ENCODE assay signal across 8 cellular contexts in the genomic region with DNA sequence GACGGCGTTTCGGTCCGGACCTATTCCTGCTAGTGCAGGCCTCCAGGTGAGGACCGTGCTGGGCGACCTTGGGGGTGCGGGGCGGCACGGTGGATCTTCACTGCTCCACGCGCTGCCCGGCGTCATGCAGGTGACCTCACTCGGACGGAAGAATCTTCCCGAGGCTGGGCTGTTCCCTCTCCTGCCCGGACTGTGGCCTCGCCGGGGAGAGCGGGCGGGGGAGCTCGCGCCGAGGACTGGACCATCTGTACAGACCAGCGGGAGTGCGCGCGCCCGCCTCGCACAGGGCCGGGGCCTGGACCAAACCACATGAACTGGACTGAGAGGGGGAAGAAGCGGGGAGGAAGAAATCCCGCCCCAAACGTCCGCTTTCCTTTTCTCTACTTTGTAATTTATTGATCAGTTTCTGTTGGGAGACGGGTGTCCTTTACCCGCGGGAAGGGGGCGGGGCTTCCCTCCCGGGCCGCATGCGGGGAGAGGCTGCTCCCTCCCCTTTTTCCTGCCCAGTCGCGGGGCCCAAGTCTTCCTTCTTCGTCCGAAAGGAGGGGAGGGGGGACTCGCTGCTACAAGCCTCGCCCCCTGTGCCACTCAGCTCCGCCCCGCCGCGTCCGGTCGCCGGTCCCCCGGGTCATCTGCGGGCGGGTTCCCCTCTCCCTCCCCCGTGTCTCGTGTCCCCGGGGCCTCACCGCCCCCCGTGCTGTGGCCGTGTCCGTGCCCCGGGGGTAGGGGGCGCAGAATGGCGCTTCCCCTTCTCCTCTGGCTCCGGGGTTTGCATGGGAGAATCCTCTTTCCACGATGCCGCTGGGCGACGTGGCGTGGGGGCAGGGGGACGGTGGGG. TPM values are rescaled to one million over a fixed set of nuclear protein-coding genes. Genes with fewer than 3 reads are reported as not detected.
A peak's percentile ranks its signal among the peaks of the same experiment; 100 is the strongest.
DNase-seq lines count a peak whose midpoint lies in the region; ATAC-seq lines count a peak whose summit lies in the region.

No MANE protein-coding gene starts in this region.

- peaks cover 38% of the 10 kb centered on the region for H3K4me1 Mint-ChIP-seq in activated CD8-positive, alpha-beta T cell treated with anti-CD3 and anti-CD28 coated beads, Interleukin-2, amount 10 ng/mL, durations not matched to agents 7 days and 5 days (ENCODE audit: low read depth)
- H3K4me1 Mint-ChIP-seq in memory B cell, result peaks cover 14% of the 10 kb centered on the region

- no peaks in the 10 kb centered on the region for H3K9me3 ChIP-seq in stomach smooth muscle (ENCODE audit: control insufficient read depth in 2 of 2, low read length in 2 of 2)

- ATAC-seq in activated CD8-positive, alpha-beta T cell treated with anti-CD3 and anti-CD28 coated beads, Interleukin-2, amount 10 ng/mL, durations not matched to agents 7 days and 5 days, result peak; percentile 28
- ATAC-seq in memory B cell (ENCODE audit: low read depth) (peak; percentile 26), GM19023 (IDR thresholded peaks at IDR 0.05; ENCODE audit: unreplicated experiment) (no peak)

- H3K9ac ChIP-seq in stomach smooth muscle (ENCODE audit: low read length in 2 of 2), result peak overlapping the region; percentile 56 to 80

- CTCF ChIA-PET in activated CD8-positive, alpha-beta T cell treated with anti-CD3 and anti-CD28 coated beads, Interleukin-2, amount 10 ng/mL, durations not matched to agents 7 days and 5 days (lab: Charles Lee), result interaction anchor here (0.8 to 3.3 kb wide), 7 partner anchors 36 to 157 kb away, joined by 3 to 11 read pairs (median 3); a partner anchor contains a TSS

- H3K36me3 Mint-ChIP-seq in activated CD8-positive, alpha-beta T cell treated with anti-CD3 and anti-CD28 coated beads, Interleukin-2, amount 10 ng/mL, durations not matched to agents 7 days and 5 days (ENCODE audit: low read depth), result no peaks in the 10 kb centered on the region
- H3K36me3 Mint-ChIP-seq in memory B cell, result peaks cover 5% of the 10 kb centered on the region

- peak overlapping the region; percentile 71 for H3K27ac ChIP-seq in stomach smooth muscle (ENCODE audit: low read length)

- peak overlapping the region; percentile 73 for H3K4me3 Mint-ChIP-seq in activated CD8-positive, alpha-beta T cell treated with anti-CD3 and anti-CD28 coated beads, Interleukin-2, amount 10 ng/mL, durations not matched to agents 7 days and 5 days
- peak overlapping the region; percentile 82 for H3K4me3 Mint-ChIP-seq in memory B cell

- peaks cover 50% of the 10 kb centered on the region for H3K4me1 ChIP-seq in stomach smooth muscle (ENCODE audit: control insufficient read depth, insufficient read depth, low read length)

- H3K27me3 Mint-ChIP-seq in activated CD8-positive, alpha-beta T cell treated with anti-CD3 and anti-CD28 coated beads, Interleukin-2, amount 10 ng/mL, durations not matched to agents 7 days and 5 days (ENCODE audit: low read depth), result peaks cover 62% of the 10 kb centered on the region
- H3K27me3 Mint-ChIP-seq in memory B cell, result peaks cover 49% of the 10 kb centered on the region

- peaks cover 4% of the 10 kb centered on the region for H3K9me3 Mint-ChIP-seq in activated CD8-positive, alpha-beta T cell treated with anti-CD3 and anti-CD28 coated beads, Interleukin-2, amount 10 ng/mL, durations not matched to agents 7 days and 5 days (ENCODE audit: insufficient read depth)
- peaks cover 11% of the 10 kb centered on the region for H3K9me3 Mint-ChIP-seq in memory B cell

- peak overlapping the region; percentile 93 to 95 for H3K4me3 ChIP-seq in stomach smooth muscle (ENCODE audit: low read length in 2 of 2)

- DNase-seq in CD1c-positive myeloid dendritic cell (ENCODE audit: extremely low spot score) (peak; percentile 69), HK-2 (ENCODE audit: unreplicated experiment) (peak; percentile 87), NCI-H69 (lab: John Stamatoyannopoulos, UW) (peak; percentile 97), epidermal melanocyte (ENCODE audit: insufficient read length, low spot score) (peak; percentile 86), memory B cell (ENCODE audit: low spot score in 2 of 2) (no peak)
- peak; percentile 52 for DNase-seq in activated CD8-positive, alpha-beta T cell treated with anti-CD3 and anti-CD28 coated beads, Interleukin-2, amount 10 ng/mL, durations not matched to agents 7 days and 5 days

- no peaks in the 10 kb centered on the region for H3K36me3 ChIP-seq in stomach smooth muscle (ENCODE audit: control insufficient read depth in 2 of 2, insufficient read depth in 2 of 2, low read length in 2 of 2)

- H3K27me3 ChIP-seq in stomach smooth muscle (ENCODE audit: control insufficient read depth in 1 of 2, insufficient read depth in 2 of 2, low read length in 2 of 2), result no peaks in the 10 kb centered on the region

- POLR2A ChIA-PET in activated CD8-positive, alpha-beta T cell treated with anti-CD3 and anti-CD28 coated beads, Interleukin-2, amount 10 ng/mL, durations not matched to agents 7 days and 5 days (lab: Charles Lee), result no interaction called here

- H3K27ac Mint-ChIP-seq in activated CD8-positive, alpha-beta T cell treated with anti-CD3 and anti-CD28 coated beads, Interleukin-2, amount 10 ng/mL, durations not matched to agents 7 days and 5 days, result no peak overlapping the region
- no peak overlapping the region for H3K27ac Mint-ChIP-seq in memory B cell

RNA-seq across cellular contexts. Expression of a gene that starts 4.9 kb away (rescaled TPM):
- not detected for total RNA-seq in activated CD8-positive, alpha-beta T cell treated with anti-CD3 and anti-CD28 coated beads, Interleukin-2, amount 10 ng/mL, durations not matched to agents 7 days and 5 days

RNA-seq across cellular contexts. Expression of a gene that starts 7.3 kb away (rescaled TPM):
- not detected for total RNA-seq in activated CD8-positive, alpha-beta T cell treated with anti-CD3 and anti-CD28 coated beads, Interleukin-2, amount 10 ng/mL, durations not matched to agents 7 days and 5 days

RNA-seq across cellular contexts. Expression of a gene that starts 31.0 kb away (rescaled TPM):
- total RNA-seq in activated CD8-positive, alpha-beta T cell treated with anti-CD3 and anti-CD28 coated beads, Interleukin-2, amount 10 ng/mL, durations not matched to agents 7 days and 5 days, result 1 to 10 TPM; 1.8 to 2.2 TPM

RNA-seq across cellular contexts. Expression of a gene that starts 31.4 kb away (rescaled TPM):
- total RNA-seq in activated CD8-positive, alpha-beta T cell treated with anti-CD3 and anti-CD28 coated beads, Interleukin-2, amount 10 ng/mL, durations not matched to agents 7 days and 5 days, result 1 to 10 TPM in 1 of 2 experiments, under 1 TPM in 1; 0.92 to 1.0 TPM

RNA-seq across cellular contexts. Expression of a gene that starts 36.2 kb away (rescaled TPM):
- total RNA-seq in activated CD8-positive, alpha-beta T cell treated with anti-CD3 and anti-CD28 coated beads, Interleukin-2, amount 10 ng/mL, durations not matched to agents 7 days and 5 days, result 1 to 10 TPM; 3.7 to 6.3 TPM

Comparison
In these comparisons a context has a peak if more than half of its experiments do, and no peak if none do; other contexts are left out.
1. DNase-seq: peak in CD1c-positive myeloid dendritic cell (single experiment), HK-2 (single experiment), NCI-H69 (single experiment), activated CD8-positive, alpha-beta T cell treated with anti-CD3 and anti-CD28 coated beads, Interleukin-2, amount 10 ng/mL, durations not matched to agents 7 days and 5 days (single experiment) and epidermal melanocyte (single experiment); none in memory B cell (0 of 2).